ENCODE assay signal across 8 cellular contexts in genomic region chr4:10096201-10096975, GRCh38. TPM values are rescaled to one million over a fixed set of nuclear protein-coding genes. Genes with fewer than 3 reads are reported as not detected.
DNase-seq lines count a peak whose midpoint lies in the region; ATAC-seq lines count a peak whose summit lies in the region.

No MANE protein-coding gene starts in this region.

- WGBS in esophagus, 2 donors = 19 to 37% methylated on average over 17 of the region's 17 CpGs

- no peaks in the 10 kb centered on the region for H3K9me3 ChIP-seq in MG63
- H3K9me3 ChIP-seq in esophagus (ENCODE audit: control insufficient read depth in 2 of 2, insufficient read depth in 1 of 2, low read depth in 1 of 2, low read length in 1 of 2) = no peaks in the 10 kb centered on the region

- H3K36me3 ChIP-seq in MG63 (peaks cover 65% of the 10 kb centered on the region), esophagus (ENCODE audit: control insufficient read depth in 2 of 2, insufficient read depth in 2 of 2, low read length in 1 of 2) (peaks cover 41 to 91% of the 10 kb centered on the region in 2 donors)

- peak; percentile 39 for DNase-seq in CMK (ENCODE audit: low read depth)
- peak; percentile 91 for DNase-seq in MG63
- peak; percentile 70 for DNase-seq in activated T-cell treated with anti-CD3 and anti-CD28 coated beads for 4 hours
- DNase-seq in occipital lobe (lab: John Stamatoyannopoulos, UW) = peak; percentile 44
- DNase-seq in DMS79 treated with DMSO at 0.1 percent for 48 hours (lab: John Stamatoyannopoulos, UW) = no peak

- ATAC-seq in GM21825 (IDR thresholded peaks at IDR 0.05; ENCODE audit: unreplicated experiment) = peak; percentile 73

- H3K4me3 ChIP-seq in MG63 = no peak overlapping the region
- H3K4me3 ChIP-seq in esophagus (ENCODE audit: low read depth in 1 of 2, low read length in 2 of 2) = no peak overlapping the region

- H3K27me3 ChIP-seq in MG63 (no peaks in the 10 kb centered on the region), esophagus (ENCODE audit: control insufficient read depth in 1 of 2, insufficient read depth in 2 of 2, low read length in 2 of 2) (no peaks in the 10 kb centered on the region)

- peak overlapping the region; percentile 36 to 87 for H3K27ac ChIP-seq in esophagus (ENCODE audit: low read depth in 2 of 2, low read length in 1 of 2)
- peak overlapping the region; percentile 62 for H3K27ac ChIP-seq in temporal lobe (ENCODE audit: low read depth, low read length)

- H3K4me1 ChIP-seq in esophagus (ENCODE audit: control insufficient read depth in 2 of 2, insufficient read depth in 2 of 2, low read length in 1 of 2) = peaks cover 23 to 50% of the 10 kb centered on the region in 2 donors

RNA-seq across cellular contexts. Expression of gene WDR1, which starts 20.2 kb away (rescaled TPM):
- total RNA-seq in MG63 (2014; rRNA removed; shearing (Covaris generic); ENCODE audit: low replicate concordance) = 181 and 237 TPM in 2 replicates
- 100 to 1,000 TPM in 1 of 2 donors, 10 to 100 TPM in 1; 73.8 to 170 TPM for polyA plus RNA-seq in esophagus
- 75.5 TPM for total RNA-seq in occipital lobe
- total RNA-seq in temporal lobe = 59.7 TPM
